ENCODE assay signal across 8 cellular contexts in the genomic region with DNA sequence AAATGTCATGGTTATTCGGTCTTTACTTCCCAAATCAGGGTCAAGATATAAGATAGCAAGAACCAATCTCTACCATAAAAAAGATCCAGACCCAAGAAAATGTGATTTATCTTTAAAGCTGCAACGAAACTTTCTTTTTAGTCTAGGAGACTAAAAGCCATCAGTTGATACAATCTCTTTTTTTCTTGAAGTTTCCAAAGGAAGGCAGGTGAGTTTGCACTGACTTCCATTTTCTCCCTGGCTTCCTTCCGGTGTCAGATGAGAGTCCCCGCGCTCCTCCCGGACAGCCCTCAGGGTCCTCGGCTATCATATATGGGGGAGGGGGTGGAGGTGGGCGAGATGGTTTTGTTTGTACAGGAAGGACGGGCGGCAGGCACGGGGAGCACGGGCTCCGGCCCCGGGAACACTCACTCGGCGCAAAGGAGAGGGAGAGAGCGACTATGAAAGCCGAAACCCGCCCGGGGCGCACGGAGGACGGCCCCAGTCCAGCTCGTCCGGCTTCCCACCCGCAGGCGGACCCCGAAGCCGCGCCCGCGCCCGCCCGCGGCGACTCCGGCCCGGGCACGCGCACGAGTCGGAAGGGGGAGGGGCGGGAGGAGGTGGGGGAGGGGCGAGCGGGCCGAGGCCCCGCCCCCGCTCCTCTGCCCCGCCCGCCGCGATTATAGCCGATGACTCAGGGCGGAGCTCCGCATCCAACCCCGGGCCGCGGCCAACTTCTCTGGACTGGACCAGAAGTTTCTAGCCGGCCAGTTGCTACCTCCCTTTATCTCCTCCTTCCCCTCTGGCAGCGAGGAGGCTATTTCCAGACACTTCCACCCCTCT. TPM values are rescaled to one million over a fixed set of nuclear protein-coding genes. Genes with fewer than 3 reads are reported as not detected.
DNase-seq lines count a peak whose midpoint lies in the region; ATAC-seq, FAIRE-seq and TF ChIP-seq lines count a peak whose summit lies in the region.

A gene (plus strand): TSS at position 689 of the 822 bp plus-strand sequence. CDS start 296 bp downstream, outside the sequence.

- in situ Hi-C loops in HepG2 (cut with HindIII; ENCODE audit: extremely low pct_ligation_motif_present, low pct_unique_long_range_greater_than_20kb): no loop called here

- POLR2A ChIA-PET in A673 (lab: Charles Lee; ENCODE audit: low non-redundant PET): no interaction called here
- POLR2A ChIA-PET in HepG2 (lab: Yijun Ruan, JAX): interaction anchor here (0.6 to 1.6 kb wide), 19 partner anchors 8 to 242 kb away, joined by 3 to 15 read pairs (median 5); a partner anchor contains a TSS

- peak; percentile 70 for ATAC-seq in GM18517 (IDR thresholded peaks at IDR 0.05; ENCODE audit: unreplicated experiment)
- peak; percentile 56 for ATAC-seq in HG03064 (IDR thresholded peaks at IDR 0.05; ENCODE audit: low read depth, unreplicated experiment)
- peak; percentile 88 for ATAC-seq in HepG2

- peak within 1 kb of the TSS; percentile 92 for H3K27ac ChIP-seq in A673 (ENCODE audit: low read depth, low read length, poor library complexity, severe bottlenecking)
- H3K27ac ChIP-seq in HepG2 (ENCODE audit: extremely low read length, insufficient read depth, low read length): peak within 1 kb of the TSS; percentile 81

- H3K4me2 ChIP-seq in HepG2 (ENCODE audit: low read depth, low read length): peak within 1 kb of the TSS; percentile 79

- TF ChIP-seq CTCF in A673 (conservative IDR thresholded peaks at IDR 0.05; ENCODE audit: low read depth, low read length) (no peak), HepG2 (CRISPR knock-in tag; IDR thresholded peaks at IDR 0.05) (no peak; the same call in 1 of the 2 replicates)

- H3K4me1 ChIP-seq in A673 (ENCODE audit: insufficient read depth, low read length, poor library complexity, severe bottlenecking) (peaks cover 31% of the 10 kb centered on the region), HepG2 (ENCODE audit: insufficient read depth, low read length) (peaks cover 51% of the 10 kb centered on the region)

- H3K79me2 ChIP-seq in HepG2 (ENCODE audit: insufficient read depth, low read length): peaks cover 42% of the 10 kb centered on the region

- CTCF ChIA-PET in A673 (lab: Charles Lee): no interaction called here
- CTCF ChIA-PET in HepG2 (lab: Yijun Ruan, JAX; ENCODE audit: low intra/inter-chr PET ratio, low total read pairs): no interaction called here

- no peak within 1 kb of the TSS for H2AFZ ChIP-seq in HepG2 (ENCODE audit: low read length)

- no peaks in the 10 kb centered on the region for H3K9me3 ChIP-seq in A673 (ENCODE audit: low read depth, low read length, poor library complexity, severe bottlenecking)
- H3K9me3 ChIP-seq in HepG2 (ENCODE audit: low read length): no peaks in the 10 kb centered on the region

- H3K9ac ChIP-seq in HepG2 (ENCODE audit: insufficient read depth, low read depth, low read length): peak within 1 kb of the TSS; percentile 92

- no peak for FAIRE-seq in HepG2 (lab: Jason Lieb, UNC)

- peak within 1 kb of the TSS; percentile 99 for H3K4me3 ChIP-seq in A673 (ENCODE audit: low read depth, low read length, poor library complexity, severe bottlenecking)
- H3K4me3 ChIP-seq in HepG2 (replicated peaks in 1 of 3; ENCODE audit: insufficient read depth in 1 of 3, low read depth in 2 of 3, low read length in 3 of 3): peak within 1 kb of the TSS; percentile 89 to 98 (median 96)

- intact Hi-C loops in A673 (cut with micrococcal nuclease; ENCODE audit: unreplicated experiment): loop anchor here (5.0 kb wide), 1 partner anchor 54 kb away; a partner anchor contains a TSS
- intact Hi-C loops in HepG2 (cut with micrococcal nuclease; ENCODE audit: unreplicated experiment): loop anchor here (2.0 kb wide), 1 partner anchor 34 kb away; no protein-coding TSS in a partner anchor

- WGBS in HepG2 (ENCODE audit: low lambda C conversion rate): 2% methylated on average over 7 of the region's 60 CpGs

- H4K20me1 ChIP-seq in HepG2 (ENCODE audit: insufficient read depth, low read length): peaks cover 23% of the 10 kb centered on the region

- BruUV-seq in A673 (replicated peaks; lab: Mats Ljungman, UMichigan) (TSS peak; percentile 82), HepG2 (replicated peaks; lab: Mats Ljungman, UMichigan) (TSS peak; percentile 96)

- TF ChIP-seq EP300 in HepG2 (IDR thresholded peaks at IDR 0.05; ENCODE audit: low read depth in 2 of 2, low read length in 2 of 2): 0 out of 4 replicates have a peak, but pooled peaks of 1 of the 2 experiments have one; percentile 15
- no peak for TF ChIP-seq EP300 in HepG2 (CRISPR knock-in tag; IDR thresholded peaks at IDR 0.05; ENCODE audit: borderline replicate concordance)

- H3K27me3 ChIP-seq in A673 (replicated peaks; ENCODE audit: insufficient read depth, low read depth, low read length, poor library complexity): no peaks in the 10 kb centered on the region
- H3K27me3 ChIP-seq in HepG2 (ENCODE audit: control insufficient read depth in 1 of 2, insufficient read depth in 2 of 2, low read length in 2 of 2): no peaks in the 10 kb centered on the region

- DNase-seq in A673 (ENCODE audit: low spot score) (peak; percentile 84), NCI-H526 treated with DMSO at 0.1 percent for 48 hours (lab: John Stamatoyannopoulos, UW) (peak; percentile 40), dermis blood vessel endothelial cell (peak; percentile 92), HepG2 (ENCODE audit: low spot score) (peak; percentile 69)
- DNase-seq in activated CD4-positive, alpha-beta T cell treated with anti-CD3 and anti-CD28 coated beads, Interleukin-2, amount 50 U/mL, for 48 hours: peak; percentile 77 to 81
- DNase-seq in stimulated activated CD4-positive, alpha-beta T cell treated with anti-CD3 and anti-CD28 coated beads, Interleukin-2, amount 100 ng/mL, for 48 hours: peak; percentile 74 to 80

- H3K36me3 ChIP-seq in A673 (ENCODE audit: insufficient read depth, low read length, poor library complexity, severe bottlenecking): peaks cover 2% of the 10 kb centered on the region
- H3K36me3 ChIP-seq in HepG2 (replicated peaks in 1 of 2; ENCODE audit: control insufficient read depth in 1 of 2, insufficient read depth in 2 of 2, low read length in 2 of 2): peaks cover 4 to 5% of the 10 kb centered on the region in 2 experiments; a peak in 4 of 5 replicates

- TF ChIP-seq RAD21 in HepG2 (CRISPR knock-in tag; IDR thresholded peaks at IDR 0.05): no peak

- TF ChIP-seq POLR2A in HepG2 (IDR thresholded peaks at IDR 0.05; ENCODE audit: insufficient read depth in 1 of 2, low read depth in 2 of 2, low read length in 2 of 2): peak; percentile 93 to 94

TF ChIP-seq in HepG2, 621 proteins besides CTCF, POLR2A, EP300 and RAD21 (continues in another document):
- TF ChIP-seq SMYD3 (CRISPR knock-in tag; IDR thresholded peaks at IDR 0.05) (0 out of 2 replicates have a peak, but pooled peaks have one; percentile 28), GABPA (IDR thresholded peaks at IDR 0.05; ENCODE audit: low read depth, low read length) (peak; percentile 22), GABPA (CRISPR knock-in tag; IDR thresholded peaks at IDR 0.05; ENCODE audit: low read depth) (peak; percentile 62), SPEN (CRISPR knock-in tag; IDR thresholded peaks at IDR 0.05; ENCODE audit: low read depth) (peak; percentile 67), ZNF251 (CRISPR knock-in tag; IDR thresholded peaks at IDR 0.05) (no peak)
- TF ChIP-seq, protein P1, sequence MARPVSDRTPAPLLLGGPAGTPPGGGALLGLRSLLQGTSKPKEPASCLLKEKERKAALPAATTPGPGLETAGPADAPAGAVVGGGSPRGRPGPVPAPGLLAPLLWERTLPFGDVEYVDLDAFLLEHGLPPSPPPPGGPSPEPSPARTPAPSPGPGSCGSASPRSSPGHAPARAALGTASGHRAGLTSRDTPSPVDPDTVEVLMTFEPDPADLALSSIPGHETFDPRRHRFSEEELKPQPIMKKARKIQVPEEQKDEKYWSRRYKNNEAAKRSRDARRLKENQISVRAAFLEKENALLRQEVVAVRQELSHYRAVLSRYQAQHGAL (CRISPR knock-in tag; IDR thresholded peaks at IDR 0.05; ENCODE audit: not compliant biosample characterization): peak; percentile 46

RNA-seq across cellular contexts. Expression of the gene that starts here (rescaled TPM):
- 56.5 and 57.6 TPM in 2 replicates for total RNA-seq in A673 (2021)
- 7.5 and 15.5 TPM in 2 replicates for total RNA-seq in dermis blood vessel endothelial cell
- total RNA-seq in HepG2 (2016; rRNA removed; fragmentation: Illumina TruSeq; extraction: Trizol): 6.7 and 7.9 TPM in 2 replicates
- total RNA-seq in HepG2 (2016; cell fraction: cytosol; rRNA removed; fragmentation: Illumina TruSeq; extraction: Trizol; ENCODE audit: low read depth): 1.7 and 2.0 TPM in 2 replicates
- 6.7 and 7.5 TPM in 2 replicates for total RNA-seq in HepG2 (2016; cell fraction: insoluble cytoplasmic fraction; rRNA removed; fragmentation: Illumina TruSeq; extraction: Trizol)
- 4.9 and 5.1 TPM in 2 replicates for total RNA-seq in HepG2 (2016; cell fraction: membrane; rRNA removed; fragmentation: Illumina TruSeq; extraction: Trizol)
- 4.8 and 6.3 TPM in 2 replicates for total RNA-seq in HepG2 (2016; cell fraction: nucleus; rRNA removed; fragmentation: Illumina TruSeq; extraction: Trizol)
- 2.9 and 3.0 TPM in 2 replicates for polyA plus RNA-seq in HepG2 (2011; rRNA removed)
- polyA plus RNA-seq in HepG2 (2011; cell fraction: cytosol; rRNA removed): 2.5 and 3.1 TPM in 2 replicates
- polyA plus RNA-seq in HepG2 (2011; cell fraction: nucleus; rRNA removed): 9.0 and 9.5 TPM in 2 replicates
- polyA plus RNA-seq in HepG2 (2012): 12.7 and 14.8 TPM in 2 replicates
- polyA plus RNA-seq in HepG2 (2016; cell fraction: cytosol; fragmentation: Illumina TruSeq; extraction: Trizol; ENCODE audit: low read depth): 1.9 and 2.1 TPM in 2 replicates
- 15.1 and 20.8 TPM in 2 replicates for polyA plus RNA-seq in HepG2 (2016; cell fraction: insoluble cytoplasmic fraction; fragmentation: Illumina TruSeq; extraction: Trizol; ENCODE audit: low read depth)
- polyA plus RNA-seq in HepG2 (2016; cell fraction: membrane; fragmentation: Illumina TruSeq; extraction: Trizol; ENCODE audit: low read depth): 3.2 and 4.9 TPM in 2 replicates
- polyA plus RNA-seq in HepG2 (2016; cell fraction: nucleus; fragmentation: Illumina TruSeq; extraction: Trizol; ENCODE audit: insufficient read depth, low read depth): 14.7 and 18.1 TPM in 2 replicates
- polyA minus RNA-seq in HepG2 (2011; rRNA and poly(A)+ RNA removed; ENCODE audit: low replicate concordance): 3.1 and 5.4 TPM in 2 replicates
- polyA minus RNA-seq in HepG2 (2011; cell fraction: cytosol; rRNA and poly(A)+ RNA removed): 6.2 and 6.5 TPM in 2 replicates
- polyA minus RNA-seq in HepG2 (2011; cell fraction: nucleus; rRNA and poly(A)+ RNA removed): 2.2 and 3.2 TPM in 2 replicates

Comparison
In these comparisons a context has a peak if more than half of its experiments do, and no peak if none do; other contexts are left out.
1. Peak in every context shown above with its lines: DNase-seq, ATAC-seq, H3K4me3 ChIP-seq and H3K27ac ChIP-seq.
2. DNase-seq: peak in every context shown above with its lines; median percentile 92 in dermis blood vessel endothelial cell; 84 in A673; 79 in activated CD4-positive, alpha-beta T cell treated with anti-CD3 and anti-CD28 coated beads, Interleukin-2, amount 50 U/mL, for 48 hours; 77 in stimulated activated CD4-positive, alpha-beta T cell treated with anti-CD3 and anti-CD28 coated beads, Interleukin-2, amount 100 ng/mL, for 48 hours; 69 in HepG2; 40 in NCI-H526 treated with DMSO at 0.1 percent for 48 hours.